ENCODE assay signal across 16 cellular contexts in genomic region chr7:139659922-139660316, GRCh38.
DNase-seq lines count a peak whose midpoint lies in the region; ATAC-seq, FAIRE-seq and TF ChIP-seq lines count a peak whose summit lies in the region.
"Had no signal": no experiment of that assay in that cellular context is flagged by ENCODE, and none has a peak within 500 bp of the region (broad histone marks: within the 10 kb centered on the region; RNA-seq: fewer than 3 reads in every experiment).

No MANE protein-coding gene starts in this region.

- ATAC-seq in PC-3 (no peak), HG03442 (IDR thresholded peaks at IDR 0.05; ENCODE audit: unreplicated experiment) (no peak)
- ATAC-seq: activated CD4-positive, CD25-positive, alpha-beta regulatory T cell treated with anti-CD3 and anti-CD28 coated beads, Interleukin-2, amount 50 U/mL, for 24 hours had no signal

- intact Hi-C loops in PC-3 (cut with micrococcal nuclease), result no loop called here

- H4K8ac ChIP-seq in mesenchymal stem cell (ENCODE audit: low read length), result no peak overlapping the region

- no peak overlapping the region for H2AK5ac ChIP-seq in mesenchymal stem cell (ENCODE audit: low read length, severe bottlenecking)

- H2BK5ac ChIP-seq in mesenchymal stem cell (ENCODE audit: low read depth, low read length, poor library complexity, severe bottlenecking), result no peak overlapping the region

- CTCF ChIA-PET in PC-3 (lab: Charles Lee), result interaction anchor here (0.9 kb wide), 1 partner anchor 14 kb away, joined by 3 read pairs; no protein-coding TSS in a partner anchor

- H3K4ac ChIP-seq in mesenchymal stem cell (ENCODE audit: low read depth in 1 of 2, low read length in 2 of 2), result no peak overlapping the region

- no peak overlapping the region for H3K14ac ChIP-seq in mesenchymal stem cell (ENCODE audit: low read length in 2 of 2)

- no peak for FAIRE-seq in frontal cortex (lab: Jason Lieb, UNC)
- FAIRE-seq: GM12891 had no signal

- peaks cover 20% of the 10 kb centered on the region for H3K4me1 ChIP-seq in PC-3 (ENCODE audit: insufficient read depth, low read length)
- H3K4me1 ChIP-seq in mesenchymal stem cell (ENCODE audit: control insufficient read depth, insufficient read depth, low read depth, low read length), result peaks cover 13% of the 10 kb centered on the region

- no peaks in the 10 kb centered on the region for H4K20me1 ChIP-seq in PC-3 (ENCODE audit: low read length)

- DNase-seq in PC-3, result no peak
- no peak for DNase-seq in caudate nucleus (lab: John Stamatoyannopoulos, UW)
- DNase-seq in mesenchymal stem cell, result no peak
- no peak for DNase-seq in substantia nigra (lab: John Stamatoyannopoulos, UW)
- DNase-seq in DMS114 treated with DMSO at 0.1 percent for 48 hours (lab: John Stamatoyannopoulos, UW; ENCODE audit: unreplicated experiment), result no peak
- no peak for DNase-seq in frontal cortex (ENCODE audit: low spot score in 2 of 2)
- DNase-seq in stimulated activated CD4-positive, alpha-beta T cell treated with anti-CD3 and anti-CD28 coated beads, Interleukin-2, amount 100 ng/mL, for 24 hours, result no peak
- DNase-seq: erythroblast; GDM1; MV-4-11; NCI-H2081 treated with DMSO at 0.1 percent for 48 hours; stimulated activated CD4-positive, alpha-beta T cell treated with anti-CD3 and anti-CD28 coated beads, Interleukin-1b, Interleukin-23, amount 100 ng/mL, for 48 hours had no signal

- 100% methylated on average over 2 of the region's 2 CpGs for WGBS in mesenchymal stem cell

- H2BK120ac ChIP-seq in mesenchymal stem cell (ENCODE audit: low read depth, low read length), result no peak overlapping the region

- no peak for TF ChIP-seq CTCF in PC-3 (conservative IDR thresholded peaks at IDR 0.05; ENCODE audit: low read depth, low read length)

- no peak overlapping the region for H2BK12ac ChIP-seq in mesenchymal stem cell (ENCODE audit: low read length in 2 of 2)

- no peak overlapping the region for H3K23ac ChIP-seq in mesenchymal stem cell (ENCODE audit: low read length in 2 of 2)

- no peak overlapping the region for H3K18ac ChIP-seq in mesenchymal stem cell (ENCODE audit: low read depth in 1 of 2, low read length in 2 of 2)

- peak overlapping the region; percentile 52 for H3K27ac ChIP-seq in PC-3 (ENCODE audit: low read length)
- H3K27ac ChIP-seq in caudate nucleus (ENCODE audit: low read depth, low read length), result peak overlapping the region; percentile 81
- H3K27ac ChIP-seq in mesenchymal stem cell (ENCODE audit: low read length, poor library complexity, severe bottlenecking), result peak overlapping the region; percentile 22
- H3K27ac ChIP-seq in substantia nigra (ENCODE audit: low read depth, low read length, poor library complexity, severe bottlenecking), result peak overlapping the region; percentile 83
- H3K27ac ChIP-seq: neutrophil had no signal

- H3K4me3 ChIP-seq in PC-3 (ENCODE audit: low read length), result no peak overlapping the region
- H3K4me3 ChIP-seq in mesenchymal stem cell (ENCODE audit: insufficient read depth in 1 of 2, low read depth in 1 of 2, low read length in 2 of 2), result no peak overlapping the region

- no peak overlapping the region for H2BK15ac ChIP-seq in mesenchymal stem cell (ENCODE audit: low read depth, poor library complexity, severe bottlenecking)

- H3K9ac ChIP-seq in PC-3 (ENCODE audit: low read length), result no peak overlapping the region
- no peak overlapping the region for H3K9ac ChIP-seq in mesenchymal stem cell (ENCODE audit: low read length)

- H3K4me2 ChIP-seq in PC-3 (ENCODE audit: low read length) (no peak overlapping the region), mesenchymal stem cell (ENCODE audit: low read length, poor library complexity, severe bottlenecking) (no peak overlapping the region)

- peaks cover 19% of the 10 kb centered on the region; the same call in 1 of the 2 replicates for H3K36me3 ChIP-seq in PC-3 (ENCODE audit: low read depth, low read length)
- peaks cover 0 to 12% of the 10 kb centered on the region in 2 experiments for H3K36me3 ChIP-seq in mesenchymal stem cell (ENCODE audit: control insufficient read depth in 1 of 2, insufficient read depth in 2 of 2, low read depth in 1 of 2, low read length in 2 of 2)

- H3K79me1 ChIP-seq in mesenchymal stem cell (replicated peaks; ENCODE audit: low read length, poor library complexity, severe bottlenecking), result peaks cover 18% of the 10 kb centered on the region

- no peaks in the 10 kb centered on the region for H3K9me2 ChIP-seq in PC-3 (replicated peaks; ENCODE audit: low read length)

- no peak overlapping the region for H4K91ac ChIP-seq in mesenchymal stem cell (ENCODE audit: low read length)

- peaks cover 93% of the 10 kb centered on the region for H3K79me2 ChIP-seq in PC-3 (ENCODE audit: low read length)

- H3F3A ChIP-seq in PC-3 (ENCODE audit: low read length, unreplicated experiment), result no peaks in the 10 kb centered on the region

- H2AFZ ChIP-seq in PC-3 (ENCODE audit: low read length), result no peak overlapping the region
- no peak overlapping the region for H2AFZ ChIP-seq in mesenchymal stem cell (ENCODE audit: low read depth, low read length)

- no peaks in the 10 kb centered on the region for H3K27me3 ChIP-seq in PC-3 (ENCODE audit: low read length)
- H3K27me3 ChIP-seq in mesenchymal stem cell (ENCODE audit: control insufficient read depth in 1 of 2, insufficient read depth in 1 of 2, low read length in 2 of 2), result no peaks in the 10 kb centered on the region
- H3K27me3 ChIP-seq: neutrophil had no signal

- POLR2A ChIA-PET in PC-3 (lab: Charles Lee; ENCODE audit: unreplicated experiment), result interaction anchor here (0.6 kb wide), 1 partner anchor 255 kb away, joined by 4 read pairs; no protein-coding TSS in a partner anchor

- H3K9me3 ChIP-seq in PC-3 (ENCODE audit: low read length) (no peaks in the 10 kb centered on the region), mesenchymal stem cell (ENCODE audit: control insufficient read depth, low read length) (no peaks in the 10 kb centered on the region)
- H3K9me3 ChIP-seq: neutrophil had no signal

- no TSS peak for BruUV-seq in PC-3 (replicated peaks; lab: Mats Ljungman, UMichigan)

Comparison
In these comparisons a context has a peak if more than half of its experiments do, and no peak if none do; other contexts are left out.
1. H3K27ac ChIP-seq: peak in every context shown above with its lines; median percentile 83 in substantia nigra; 81 in caudate nucleus; 52 in PC-3; 22 in mesenchymal stem cell.